ENCODE assay signal across 1 cellular context in genomic region chr12:55716582-55717396, GRCh38.
TF ChIP-seq lines count a peak whose summit lies in the region.

No MANE protein-coding gene starts in this region.

TF ChIP-seq in HEK293, 187 proteins besides CTCF, POLR2A, EP300 and RAD21 (continued from another document):
- TF ChIP-seq ZNF155 (tag by site-specific recombination; IDR thresholded peaks at IDR 0.05) (no peak), ZNF175 (tag by site-specific recombination; IDR thresholded peaks at IDR 0.05) (no peak), ZBTB8A (tag by site-specific recombination; IDR thresholded peaks at IDR 0.05) (no peak), ZNF449 (tag by site-specific recombination; IDR thresholded peaks at IDR 0.05) (no peak), ZBTB10 (tag by site-specific recombination; IDR thresholded peaks at IDR 0.05) (no peak; the same call in 1 of the 2 replicates), ZNF488 (tag by site-specific recombination; IDR thresholded peaks at IDR 0.05) (no peak), HIC1 (tag by site-specific recombination; IDR thresholded peaks at IDR 0.05) (0 out of 2 replicates have a peak, but pooled peaks have one; percentile 31), MEIS1 (CRISPR knock-in tag; IDR thresholded peaks at IDR 0.05; ENCODE audit: borderline replicate concordance) (no peak), ZNF341 (tag by site-specific recombination; IDR thresholded peaks at IDR 0.05; ENCODE audit: low read depth) (peak; percentile 61; the same call in 1 of the 2 replicates)
- TF ChIP-seq, protein P1, sequence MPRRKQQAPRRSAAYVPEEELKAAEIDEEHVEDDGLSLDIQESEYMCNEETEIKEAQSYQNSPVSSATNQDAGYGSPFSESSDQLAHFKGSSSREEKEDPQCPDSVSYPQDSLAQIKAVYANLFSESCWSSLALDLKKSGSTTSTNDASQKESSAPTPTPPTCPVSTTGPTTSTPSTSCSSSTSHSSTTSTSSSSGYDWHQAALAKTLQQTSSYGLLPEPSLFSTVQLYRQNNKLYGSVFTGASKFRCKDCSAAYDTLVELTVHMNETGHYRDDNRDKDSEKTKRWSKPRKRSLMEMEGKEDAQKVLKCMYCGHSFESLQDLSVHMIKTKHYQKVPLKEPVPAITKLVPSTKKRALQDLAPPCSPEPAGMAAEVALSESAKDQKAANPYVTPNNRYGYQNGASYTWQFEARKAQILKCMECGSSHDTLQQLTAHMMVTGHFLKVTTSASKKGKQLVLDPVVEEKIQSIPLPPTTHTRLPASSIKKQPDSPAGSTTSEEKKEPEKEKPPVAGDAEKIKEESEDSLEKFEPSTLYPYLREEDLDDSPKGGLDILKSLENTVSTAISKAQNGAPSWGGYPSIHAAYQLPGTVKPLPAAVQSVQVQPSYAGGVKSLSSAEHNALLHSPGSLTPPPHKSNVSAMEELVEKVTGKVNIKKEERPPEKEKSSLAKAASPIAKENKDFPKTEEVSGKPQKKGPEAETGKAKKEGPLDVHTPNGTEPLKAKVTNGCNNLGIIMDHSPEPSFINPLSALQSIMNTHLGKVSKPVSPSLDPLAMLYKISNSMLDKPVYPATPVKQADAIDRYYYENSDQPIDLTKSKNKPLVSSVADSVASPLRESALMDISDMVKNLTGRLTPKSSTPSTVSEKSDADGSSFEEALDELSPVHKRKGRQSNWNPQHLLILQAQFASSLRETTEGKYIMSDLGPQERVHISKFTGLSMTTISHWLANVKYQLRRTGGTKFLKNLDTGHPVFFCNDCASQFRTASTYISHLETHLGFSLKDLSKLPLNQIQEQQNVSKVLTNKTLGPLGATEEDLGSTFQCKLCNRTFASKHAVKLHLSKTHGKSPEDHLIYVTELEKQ (tag by site-specific recombination; IDR thresholded peaks at IDR 0.05; ENCODE audit: borderline replicate concordance) = no peak
TF ChIP-seq in HEK293: peak in this region for 10.
